Comparison of ENCODE assay signal across 15 cellular contexts in the genomic region with DNA sequence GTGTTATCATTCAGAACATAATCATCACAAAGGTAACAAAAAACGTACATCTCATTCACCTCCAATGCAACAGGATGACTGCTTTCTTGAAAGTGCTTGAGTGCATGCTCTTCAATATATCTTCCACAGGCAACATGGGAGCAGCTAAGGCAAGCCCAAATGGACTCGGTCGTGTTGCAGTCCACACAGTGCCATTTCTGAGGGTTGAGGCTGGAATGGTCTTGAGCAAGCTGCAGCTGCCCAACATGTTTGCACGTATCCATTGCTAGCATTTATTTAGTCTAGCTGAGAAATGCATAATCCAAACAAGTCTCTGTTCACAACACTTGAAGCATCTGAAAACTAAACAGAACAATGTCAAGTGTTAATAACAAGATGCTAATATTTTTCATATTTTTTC. TPM values are rescaled to one million over a fixed set of nuclear protein-coding genes. Genes with fewer than 3 reads are reported as not detected.
DNase-seq lines count a peak whose midpoint lies in the region; ATAC-seq and TF ChIP-seq lines count a peak whose summit lies in the region.
"Had no signal": no experiment of that assay in that cellular context is flagged by ENCODE, and none has a peak within 500 bp of the region (broad histone marks: within the 10 kb centered on the region; RNA-seq: fewer than 3 reads in every experiment).

No MANE protein-coding gene starts in this region.

- no peaks in the 10 kb centered on the region for H3K9me3 ChIP-seq in IMR-90 (ENCODE audit: control insufficient read depth, insufficient read depth, low read length)
- H3K9me3 ChIP-seq: BE2C, SJCRH30 had no signal

- peaks cover 8% of the 10 kb centered on the region; the same call in 1 of the 2 replicates for H3K36me3 ChIP-seq in IMR-90 (ENCODE audit: control insufficient read depth, insufficient read depth, low read length)
- H3K36me3 ChIP-seq: BE2C, SJCRH30 had no signal

- ATAC-seq in IMR-90 (ENCODE audit: low read depth) (peak; percentile 79), sciatic nerve (peak; percentile 37), HG03175 (IDR thresholded peaks at IDR 0.05; ENCODE audit: unreplicated experiment) (no peak)

- peak overlapping the region; percentile 17; the same call in 1 of the 2 replicates for H4K5ac ChIP-seq in IMR-90 (ENCODE audit: low read depth, low read length)

- H2AK5ac ChIP-seq in IMR-90 (ENCODE audit: low read depth, low read length) = peak overlapping the region; percentile 59; the same call in 1 of the 2 replicates

- no CpG with 5 or more reads among the region's 4 CpGs for WGBS in IMR-90 (ENCODE audit: extremely low coverage in 2 of 2, insufficient read length in 1 of 2), 2 experiments

- no peak overlapping the region for H2BK20ac ChIP-seq in IMR-90 (ENCODE audit: low read depth, low read length)

- peak; percentile 2 for TF ChIP-seq CTCF in GM10266 (IDR thresholded peaks at IDR 0.05; ENCODE audit: control insufficient read depth, insufficient read depth, low read depth, missing control alignments)
- no peak for TF ChIP-seq CTCF in IMR-90 (conservative IDR thresholded peaks at IDR 0.05; ENCODE audit: low read depth, low read length)
- TF ChIP-seq CTCF in choroid plexus epithelial cell (conservative IDR thresholded peaks at IDR 0.05; ENCODE audit: low read depth, low read length) = no peak

- no peak overlapping the region for H3K23ac ChIP-seq in IMR-90 (ENCODE audit: low read depth, low read length)

- TF ChIP-seq RAD21 in IMR-90 (IDR thresholded peaks at IDR 0.05; ENCODE audit: low read length) = no peak

- no peak overlapping the region for H3K56ac ChIP-seq in IMR-90 (ENCODE audit: extremely low read depth, insufficient read depth, low read length)

- peak overlapping the region; percentile 78 for H2BK5ac ChIP-seq in IMR-90 (ENCODE audit: low read depth, low read length, poor library complexity, severe bottlenecking)

- peak overlapping the region; percentile 18 for H3K4ac ChIP-seq in IMR-90 (ENCODE audit: low read depth, low read length)

- H2BK120ac ChIP-seq in IMR-90 (ENCODE audit: low read depth, low read length) = 0 out of 2 replicates have a peak overlapping the region, but pooled peaks have one; percentile 23

- POLR2A ChIA-PET in IMR-90 (lab: Charles Lee; ENCODE audit: unreplicated experiment) = interaction anchor here (0.6 kb wide), 1 partner anchor 251 kb away, joined by 3 read pairs; no protein-coding TSS in a partner anchor

- H2AK9ac ChIP-seq in IMR-90 (replicated peaks; ENCODE audit: low read depth, low read length, poor library complexity) = no peak overlapping the region

- H3K14ac ChIP-seq in IMR-90 (replicated peaks; ENCODE audit: low read depth, low read length) = no peak overlapping the region

- peak overlapping the region; percentile 27; the same call in 1 of the 2 replicates for H3K27ac ChIP-seq in IMR-90 (ENCODE audit: insufficient read depth, low read length)
- H3K27ac ChIP-seq: RWPE1, SJCRH30 had no signal

- H3K4me3 ChIP-seq in IMR-90 (ENCODE audit: insufficient read depth, low read depth, low read length) (no peak overlapping the region), choroid plexus epithelial cell (ENCODE audit: low read depth, low read length) (no peak overlapping the region)
- H3K4me3 ChIP-seq: SJCRH30 had no signal

- H2BK15ac ChIP-seq in IMR-90 (ENCODE audit: low read depth, low read length) = no peak overlapping the region

- DNase-seq in GM10266 (ENCODE audit: extremely low spot score) (no peak), IMR-90 (no peak), choroid plexus epithelial cell (ENCODE audit: low read depth) (peak; percentile 6), sciatic nerve (ENCODE audit: low spot score) (no peak), CD1c-positive myeloid dendritic cell (ENCODE audit: extremely low spot score) (no peak), C1 segment of cervical spinal cord (lab: John Stamatoyannopoulos, UW) (no peak)
- DNase-seq: BE2C; DMS 273 treated with DMSO at 0.1 percent for 48 hours; GF-D8; NK-92 treated with Interleukin-12 subunit alpha and Interleukin-12 subunit beta, amount 100 ng/mL, for 24 hours had no signal

- peaks cover 23 to 40% of the 10 kb centered on the region in 2 experiments for H3K79me1 ChIP-seq in IMR-90 (ENCODE audit: low read depth in 1 of 2, low read length in 2 of 2)

- intact Hi-C loops in IMR-90 (cut with micrococcal nuclease) (loop anchor here (1.0 to 5.0 kb wide), 4 partner anchors 198 to 415 kb away; partner anchors contain the start of genes FGD6 and VEZT), sciatic nerve (cut with DNase I) (loop anchor here (10.0 kb wide), 1 partner anchor 419 kb away; no protein-coding TSS in a partner anchor)

- H4K8ac ChIP-seq in IMR-90 (ENCODE audit: low read depth in 2 of 2, low read length in 2 of 2) = peak overlapping the region in 1 of 2 experiments; percentile 53; a peak in 3 of 4 replicates

- in situ Hi-C loops in IMR-90 (cut with MboI; ENCODE audit: low sequenced_read_pairs) = no loop called here

- H3K18ac ChIP-seq in IMR-90 (ENCODE audit: low read depth, low read length) = peak overlapping the region; percentile 40; the same call in 1 of the 2 replicates

- no peak overlapping the region for H3K9ac ChIP-seq in IMR-90 (ENCODE audit: low read depth, low read length)

- BruUV-seq in IMR-90 (replicated peaks; lab: Mats Ljungman, UMichigan) = no TSS peak

- H2AFZ ChIP-seq in IMR-90 (replicated peaks; ENCODE audit: low read length, poor library complexity) = no peak overlapping the region

- CTCF ChIA-PET in IMR-90 (lab: Yijun Ruan, JAX) = interaction anchor here (0.5 to 1.8 kb wide), 13 partner anchors 11 to 462 kb away, joined by 3 to 11 read pairs (median 5); partner anchors contain the start of gene METAP2

- no peaks in the 10 kb centered on the region for H3K27me3 ChIP-seq in IMR-90 (ENCODE audit: control insufficient read depth, insufficient read depth, low read length)
- H3K27me3 ChIP-seq: BE2C had no signal

- H4K20me1 ChIP-seq in IMR-90 (ENCODE audit: insufficient read depth, low read length) = peaks cover 5% of the 10 kb centered on the region; the same call in 1 of the 2 replicates

- TF ChIP-seq POLR2A in IMR-90 (IDR thresholded peaks at IDR 0.05; ENCODE audit: low read depth, low read length) = no peak

- dilution Hi-C loops in IMR-90 (cut with HindIII; ENCODE audit: low sequenced_read_pairs, unreplicated experiment) = no loop called here

- peak overlapping the region; percentile 10; the same call in 1 of the 2 replicates for H4K91ac ChIP-seq in IMR-90 (ENCODE audit: insufficient read depth, low read depth, low read length)

- H3K4me2 ChIP-seq in IMR-90 (ENCODE audit: low read depth, low read length) = no peak overlapping the region

- peaks cover 9% of the 10 kb centered on the region for H3K9me1 ChIP-seq in IMR-90 (ENCODE audit: insufficient read depth, low read length)

- peaks cover 18% of the 10 kb centered on the region for H3K4me1 ChIP-seq in IMR-90 (ENCODE audit: control insufficient read depth, insufficient read depth, low read length)
- H3K4me1 ChIP-seq: BE2C had no signal

TF ChIP-seq in IMR-90, 13 proteins besides CTCF, POLR2A, EP300 and RAD21:
- TF ChIP-seq MAZ (IDR thresholded peaks at IDR 0.05; ENCODE audit: borderline replicate concordance, low read depth, low read length) (no peak), CEBPB (IDR thresholded peaks at IDR 0.05; ENCODE audit: low read depth, low read length) (peak; percentile 36; the same call in 1 of the 2 replicates), SMC3 (IDR thresholded peaks at IDR 0.05; ENCODE audit: low read depth, low read length) (no peak)

RNA-seq across cellular contexts. Expression of gene USP44, which starts 17.3 kb away (rescaled TPM):
- total RNA-seq in IMR-90 (2012; rRNA removed) = 33.5 and 40.3 TPM in 2 replicates
- 10.3 and 13.0 TPM in 2 replicates for polyA plus RNA-seq in IMR-90 (2012; rRNA removed)
- polyA plus RNA-seq in IMR-90 (2012; cell fraction: cytosol; rRNA removed) = 5.0 and 5.1 TPM in 2 replicates
- 6.5 and 43.3 TPM in 2 replicates for polyA plus RNA-seq in IMR-90 (2012; cell fraction: nucleus; rRNA removed; ENCODE audit: low replicate concordance)
- 8.0 TPM for total RNA-seq in sciatic nerve
- total RNA-seq: H4, HT-29 had no signal
